14 cellular contexts compared by ENCODE assay signal in genomic region chr10:49441488-49442476, GRCh38. TPM values are rescaled to one million over a fixed set of nuclear protein-coding genes. Genes with fewer than 3 reads are reported as not detected.
A peak's percentile ranks its signal among the peaks of the same experiment; 100 is the strongest.
DNase-seq lines count a peak whose midpoint lies in the region; ATAC-seq and TF ChIP-seq lines count a peak whose summit lies in the region.
"Had no signal": no experiment of that assay in that cellular context is flagged by ENCODE, and none has a peak within 500 bp of the region (broad histone marks: within the 10 kb centered on the region; RNA-seq: fewer than 3 reads in every experiment).

No MANE protein-coding gene starts in this region.

- peaks cover 0 to 8% of the 10 kb centered on the region in 2 donors for H3K27me3 Mint-ChIP-seq in natural killer cell treated with Interleukin-12 subunit alpha and Interleukin-12 subunit beta and Interleukin-15 and Interleukin-18, amount 100 ng/mL, for 72 hours

- DNase-seq in ELF-1 (ENCODE audit: low read depth, low spot score) (peak; percentile 39), astrocyte of the spinal cord (ENCODE audit: low read depth, low spot score) (no peak), DMS114 treated with DMSO at 0.1 percent for 48 hours (lab: John Stamatoyannopoulos, UW; ENCODE audit: unreplicated experiment) (no peak), NCI-H446 treated with DMSO at 0.1 percent for 48 hours (lab: John Stamatoyannopoulos, UW) (no peak)
- DNase-seq in Jurkat, Clone E6-1 (ENCODE audit: low read depth, low spot score), result peak; percentile 77
- DNase-seq in natural killer cell treated with Interleukin-12 subunit alpha and Interleukin-12 subunit beta and Interleukin-15 and Interleukin-18, amount 100 ng/mL, for 72 hours (ENCODE audit: low spot score), result no peak
- DNase-seq: islet precursor cell, NCI-H1092, NCI-H446, right lobe of liver, T-helper 9 cell had no signal

- ATAC-seq in natural killer cell treated with Interleukin-12 subunit alpha and Interleukin-12 subunit beta and Interleukin-15 and Interleukin-18, amount 100 ng/mL, for 72 hours, result peak; percentile 65 to 73
- no peak for ATAC-seq in HG02642 (IDR thresholded peaks at IDR 0.05; ENCODE audit: poor library complexity, unreplicated experiment)
- ATAC-seq: right lobe of liver had no signal

- no peaks in the 10 kb centered on the region for H3K36me3 Mint-ChIP-seq in natural killer cell treated with Interleukin-12 subunit alpha and Interleukin-12 subunit beta and Interleukin-15 and Interleukin-18, amount 100 ng/mL, for 72 hours

- peak overlapping the region; percentile 57 for H3K4me3 ChIP-seq in Jurkat, Clone E6-1 (ENCODE audit: low read length)
- peak overlapping the region; percentile 8 for H3K4me3 ChIP-seq in astrocyte of the spinal cord (ENCODE audit: low read depth, low read length)
- H3K4me3 ChIP-seq: right lobe of liver, thoracic aorta had no signal

- in situ Hi-C loops in astrocyte of the spinal cord (cut with HindIII; ENCODE audit: low sequenced_read_pairs), result no loop called here

- no peak overlapping the region for H3K27ac Mint-ChIP-seq in natural killer cell treated with Interleukin-12 subunit alpha and Interleukin-12 subunit beta and Interleukin-15 and Interleukin-18, amount 100 ng/mL, for 72 hours

- no peak for TF ChIP-seq CTCF in astrocyte of the spinal cord (IDR thresholded peaks at IDR 0.05; ENCODE audit: low read depth, low read length)

- H3K4me3 Mint-ChIP-seq in natural killer cell treated with Interleukin-12 subunit alpha and Interleukin-12 subunit beta and Interleukin-15 and Interleukin-18, amount 100 ng/mL, for 72 hours, result peak overlapping the region; percentile 77

- no peaks in the 10 kb centered on the region for H3K9me3 Mint-ChIP-seq in natural killer cell treated with Interleukin-12 subunit alpha and Interleukin-12 subunit beta and Interleukin-15 and Interleukin-18, amount 100 ng/mL, for 72 hours

- H3K4me1 Mint-ChIP-seq in natural killer cell treated with Interleukin-12 subunit alpha and Interleukin-12 subunit beta and Interleukin-15 and Interleukin-18, amount 100 ng/mL, for 72 hours (ENCODE audit: low read depth in 2 of 2), result peaks cover 19 to 30% of the 10 kb centered on the region in 2 donors

RNA-seq across cellular contexts. Expression of gene DRGX, which starts 45.9 kb away (rescaled TPM):
- not detected for polyA plus RNA-seq in Jurkat, Clone E6-1 (2012; ENCODE audit: insufficient read depth, insufficient read length)
- total RNA-seq in natural killer cell treated with Interleukin-12 subunit alpha and Interleukin-12 subunit beta and Interleukin-15 and Interleukin-18, amount 100 ng/mL, for 72 hours, result not detected
- total RNA-seq: fibroblast of villous mesenchyme, right lobe of liver, thoracic aorta had no signal

Comparison
In these comparisons a context has a peak if more than half of its experiments do, and no peak if none do; other contexts are left out.
1. DNase-seq: peak in ELF-1 (single experiment) and Jurkat, Clone E6-1 (single experiment); none in astrocyte of the spinal cord (single experiment), natural killer cell treated with Interleukin-12 subunit alpha and Interleukin-12 subunit beta and Interleukin-15 and Interleukin-18, amount 100 ng/mL, for 72 hours (single experiment), DMS114 treated with DMSO at 0.1 percent for 48 hours (single experiment) and NCI-H446 treated with DMSO at 0.1 percent for 48 hours (single experiment).